13 cellular contexts compared by ENCODE assay signal in genomic region chr3:187085021-187085666, GRCh38.
"Had no signal": no experiment of that assay in that cellular context is flagged by ENCODE, and none has a peak within 500 bp of the region (broad histone marks: within the 10 kb centered on the region; RNA-seq: fewer than 3 reads in every experiment).

No MANE protein-coding gene starts in this region.

- H3K27ac ChIP-seq: body of pancreas, right lobe of liver, stomach, VCaP had no signal

- H3K9me3 ChIP-seq: right lobe of liver had no signal

- H3K4me1 ChIP-seq: body of pancreas, stomach had no signal

- H3K36me3 ChIP-seq: right lobe of liver, spleen, stomach had no signal

- H3K27me3 ChIP-seq: body of pancreas, right lobe of liver, spleen, stomach had no signal

- DNase-seq: activated CD4-positive, alpha-beta memory T cell treated with anti-CD3 and anti-CD28 coated beads, Interleukin-2, amount 10 ng/mL, durations not matched to agents 7 days and 5 days; activated CD4-positive, alpha-beta T cell treated with anti-CD3 and anti-CD28 coated beads for 1 hour; activated gamma-delta T cell; activated T-cell treated with anti-CD3 and anti-CD28 coated beads, Interleukin-2, amount 50 U/mL, for 4 hours; amniotic stem cell; body of pancreas; left colon; nucleus accumbens; right lobe of liver; spleen; stomach; T-helper 1 cell had no signal

- H3K4me3 ChIP-seq: body of pancreas, right lobe of liver, spleen, stomach had no signal
